ENCODE assay signal across 1 cellular context in the genomic region with DNA sequence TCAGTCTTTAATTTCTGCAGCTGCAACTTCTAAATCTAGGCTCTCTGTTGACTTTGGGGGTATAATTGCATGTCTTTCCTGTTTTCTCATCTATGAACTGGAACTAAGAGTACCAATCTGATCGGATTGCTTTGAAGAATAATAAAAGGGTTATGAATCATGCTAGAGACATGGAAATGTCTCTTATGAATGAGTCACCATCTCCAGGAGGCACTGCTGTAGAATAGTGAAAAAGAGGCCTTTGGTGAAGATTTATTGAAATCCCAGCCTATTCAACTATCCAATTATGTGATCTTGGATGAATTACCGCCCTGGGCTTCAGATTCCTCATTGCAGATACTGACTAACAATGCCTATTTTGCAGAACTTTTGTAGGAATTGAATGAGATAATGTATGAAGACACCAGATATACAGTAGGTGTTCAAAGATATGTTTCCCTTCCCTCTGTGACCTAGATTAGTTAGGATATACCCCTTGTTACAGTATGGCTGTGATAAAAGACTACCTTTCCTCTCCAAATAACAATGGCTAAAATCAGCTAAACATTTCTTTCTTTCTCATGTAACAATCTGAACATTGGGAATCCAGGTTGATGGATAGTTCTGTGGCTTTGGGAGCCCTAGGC.
TF ChIP-seq lines count a peak whose summit lies in the region.

No MANE protein-coding gene starts in this region.

TF ChIP-seq in A549, 52 proteins besides CTCF, POLR2A, EP300 and RAD21 (continued from another document):
- TF ChIP-seq, protein P1, sequence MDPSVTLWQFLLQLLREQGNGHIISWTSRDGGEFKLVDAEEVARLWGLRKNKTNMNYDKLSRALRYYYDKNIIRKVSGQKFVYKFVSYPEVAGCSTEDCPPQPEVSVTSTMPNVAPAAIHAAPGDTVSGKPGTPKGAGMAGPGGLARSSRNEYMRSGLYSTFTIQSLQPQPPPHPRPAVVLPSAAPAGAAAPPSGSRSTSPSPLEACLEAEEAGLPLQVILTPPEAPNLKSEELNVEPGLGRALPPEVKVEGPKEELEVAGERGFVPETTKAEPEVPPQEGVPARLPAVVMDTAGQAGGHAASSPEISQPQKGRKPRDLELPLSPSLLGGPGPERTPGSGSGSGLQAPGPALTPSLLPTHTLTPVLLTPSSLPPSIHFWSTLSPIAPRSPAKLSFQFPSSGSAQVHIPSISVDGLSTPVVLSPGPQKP (IDR thresholded peaks at IDR 0.05; ENCODE audit: low read depth, low read length): no peak
- TF ChIP-seq RNF2 (IDR thresholded peaks at IDR 0.05; ENCODE audit: borderline replicate concordance, low read depth): no peak
TF ChIP-seq in A549: peak in this region for 4.
